Comparison of ENCODE assay signal across 14 cellular contexts in the genomic region with DNA sequence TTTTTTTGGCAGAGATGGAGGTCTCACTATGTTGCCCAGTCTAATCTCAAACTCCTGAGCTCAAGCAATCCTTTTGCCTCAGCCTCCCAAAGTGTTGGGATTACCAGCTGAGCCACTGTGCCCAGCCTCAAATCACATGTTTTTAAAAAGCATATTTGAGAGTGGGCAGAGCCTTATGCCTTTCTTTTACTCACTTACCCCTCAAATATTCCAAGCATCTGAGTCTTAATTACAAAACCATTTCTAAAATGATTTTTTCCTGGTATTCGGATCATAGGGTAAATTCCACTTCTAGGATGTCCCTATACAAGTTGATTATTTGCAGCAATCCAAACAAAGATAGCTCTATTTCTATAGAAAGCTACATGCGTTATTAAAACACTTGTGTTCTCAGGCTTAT.
DNase-seq lines count a peak whose midpoint lies in the region; ATAC-seq and TF ChIP-seq lines count a peak whose summit lies in the region.
"Had no signal": no experiment of that assay in that cellular context is flagged by ENCODE, and none has a peak within 500 bp of the region (broad histone marks: within the 10 kb centered on the region; RNA-seq: fewer than 3 reads in every experiment).

No MANE protein-coding gene starts in this region.

- DNase-seq in left ventricle myocardium inferior (no peak), left cardiac atrium (no peak), choroid plexus epithelial cell (ENCODE audit: low read depth) (peak; percentile 18), tibial nerve (ENCODE audit: low spot score in 2 of 2) (no peak), body of pancreas (no peak)
- DNase-seq in natural killer cell treated with Interleukin-12 subunit alpha and Interleukin-12 subunit beta and Interleukin-15 and Interleukin-18, amount 100 ng/mL, for 72 hours (ENCODE audit: low spot score), result no peak
- DNase-seq in activated naive CD8-positive, alpha-beta T cell treated with anti-CD3 and anti-CD28 coated beads, Interleukin-2, amount 50 U/mL, for 24 hours, result no peak
- DNase-seq: 8988T, C1 segment of cervical spinal cord, Caco-2, GOT3, KBM-7, NCI-H1092 had no signal

- no peak for TF ChIP-seq EP300 in tibial nerve (IDR thresholded peaks at IDR 0.05)

- H3K27ac ChIP-seq in left ventricle myocardium inferior (replicated peaks), result peak overlapping the region; percentile 32
- H3K27ac ChIP-seq in tibial nerve, result peak overlapping the region; percentile 12 to 82 (median 46)
- no peak overlapping the region for H3K27ac ChIP-seq in body of pancreas

- peaks cover 35% of the 10 kb centered on the region for H3K4me1 ChIP-seq in left ventricle myocardium inferior
- peaks cover 0 to 68% (median 0%) of the 10 kb centered on the region in 4 donors for H3K4me1 ChIP-seq in tibial nerve
- H3K4me1 ChIP-seq in body of pancreas, result no peaks in the 10 kb centered on the region
- H3K4me1 ChIP-seq: Caco-2 had no signal

- no peaks in the 10 kb centered on the region for H3K9me3 Mint-ChIP-seq in natural killer cell treated with Interleukin-12 subunit alpha and Interleukin-12 subunit beta and Interleukin-15 and Interleukin-18, amount 100 ng/mL, for 72 hours
- no peaks in the 10 kb centered on the region for H3K9me3 Mint-ChIP-seq in activated naive CD8-positive, alpha-beta T cell treated with anti-CD3 and anti-CD28 coated beads, Interleukin-2, amount 50 U/mL, for 24 hours

- H3K36me3 Mint-ChIP-seq in natural killer cell treated with Interleukin-12 subunit alpha and Interleukin-12 subunit beta and Interleukin-15 and Interleukin-18, amount 100 ng/mL, for 72 hours, result peaks cover 13% of the 10 kb centered on the region
- H3K36me3 Mint-ChIP-seq in activated naive CD8-positive, alpha-beta T cell treated with anti-CD3 and anti-CD28 coated beads, Interleukin-2, amount 50 U/mL, for 24 hours (ENCODE audit: low read depth), result peaks cover 37% of the 10 kb centered on the region

- H3K4me3 ChIP-seq in left ventricle myocardium inferior (no peak overlapping the region), choroid plexus epithelial cell (ENCODE audit: low read depth, low read length) (no peak overlapping the region), tibial nerve (no peak overlapping the region), body of pancreas (no peak overlapping the region)

- H3K36me3 ChIP-seq in left ventricle myocardium inferior (peaks cover 12% of the 10 kb centered on the region), tibial nerve (peaks cover 0 to 11% (median 0%) of the 10 kb centered on the region in 3 donors), body of pancreas (replicated peaks in 1 of 2; ENCODE audit: insufficient read depth in 1 of 2, low read depth in 2 of 2) (no peaks in the 10 kb centered on the region)

- WGBS in tibial nerve, 2 donors, result 30 to 34% methylated on average over 2 of the region's 2 CpGs
- WGBS in body of pancreas, 2 donors, result 53 to 55% methylated on average over 2 of the region's 2 CpGs

- H3K27me3 ChIP-seq in left ventricle myocardium inferior (ENCODE audit: low read depth) (no peaks in the 10 kb centered on the region), tibial nerve (no peaks in the 10 kb centered on the region), body of pancreas (peaks cover 0 to 2% of the 10 kb centered on the region in 2 donors)

- TF ChIP-seq CTCF in left ventricle myocardium inferior (IDR thresholded peaks at IDR 0.05; ENCODE audit: borderline replicate concordance) (no peak), choroid plexus epithelial cell (conservative IDR thresholded peaks at IDR 0.05; ENCODE audit: low read depth, low read length) (no peak), tibial nerve (IDR thresholded peaks at IDR 0.05) (no peak), body of pancreas (IDR thresholded peaks at IDR 0.05) (no peak)

- H3K4me1 Mint-ChIP-seq in natural killer cell treated with Interleukin-12 subunit alpha and Interleukin-12 subunit beta and Interleukin-15 and Interleukin-18, amount 100 ng/mL, for 72 hours (ENCODE audit: low read depth in 2 of 2), result peaks cover 47 to 52% of the 10 kb centered on the region in 2 donors
- peaks cover 25% of the 10 kb centered on the region for H3K4me1 Mint-ChIP-seq in activated naive CD8-positive, alpha-beta T cell treated with anti-CD3 and anti-CD28 coated beads, Interleukin-2, amount 50 U/mL, for 24 hours

- H3K9me3 ChIP-seq in left ventricle myocardium inferior (replicated peaks), result no peaks in the 10 kb centered on the region
- no peaks in the 10 kb centered on the region for H3K9me3 ChIP-seq in tibial nerve
- H3K9me3 ChIP-seq in body of pancreas, result no peaks in the 10 kb centered on the region
- H3K9me3 ChIP-seq: Caco-2 had no signal

- no peak for ATAC-seq in left cardiac atrium
- no peak for ATAC-seq in natural killer cell treated with Interleukin-12 subunit alpha and Interleukin-12 subunit beta and Interleukin-15 and Interleukin-18, amount 100 ng/mL, for 72 hours
- no peak for ATAC-seq in activated naive CD8-positive, alpha-beta T cell treated with anti-CD3 and anti-CD28 coated beads, Interleukin-2, amount 50 U/mL, for 24 hours
- no peak for ATAC-seq in esophagus mucosa
- ATAC-seq in body of pancreas, result no peak

- intact Hi-C loops in left ventricle myocardium inferior (cut with micrococcal nuclease), result no loop called here
- intact Hi-C loops in left cardiac atrium (cut with DNase I), result no loop called here
- intact Hi-C loops in body of pancreas (cut with DNase I), result no loop called here

- H3K27me3 Mint-ChIP-seq in natural killer cell treated with Interleukin-12 subunit alpha and Interleukin-12 subunit beta and Interleukin-15 and Interleukin-18, amount 100 ng/mL, for 72 hours, result no peaks in the 10 kb centered on the region
- H3K27me3 Mint-ChIP-seq in activated naive CD8-positive, alpha-beta T cell treated with anti-CD3 and anti-CD28 coated beads, Interleukin-2, amount 50 U/mL, for 24 hours, result no peaks in the 10 kb centered on the region

- peak overlapping the region; percentile 45 to 66 for H3K27ac Mint-ChIP-seq in natural killer cell treated with Interleukin-12 subunit alpha and Interleukin-12 subunit beta and Interleukin-15 and Interleukin-18, amount 100 ng/mL, for 72 hours
- H3K27ac Mint-ChIP-seq in activated naive CD8-positive, alpha-beta T cell treated with anti-CD3 and anti-CD28 coated beads, Interleukin-2, amount 50 U/mL, for 24 hours, result no peak overlapping the region

- H3K4me3 Mint-ChIP-seq in natural killer cell treated with Interleukin-12 subunit alpha and Interleukin-12 subunit beta and Interleukin-15 and Interleukin-18, amount 100 ng/mL, for 72 hours, result no peak overlapping the region
- H3K4me3 Mint-ChIP-seq in activated naive CD8-positive, alpha-beta T cell treated with anti-CD3 and anti-CD28 coated beads, Interleukin-2, amount 50 U/mL, for 24 hours, result no peak overlapping the region

- no peak for TF ChIP-seq POLR2A in tibial nerve (IDR thresholded peaks at IDR 0.05)
- no peak for TF ChIP-seq POLR2A in body of pancreas (IDR thresholded peaks at IDR 0.05)

Comparison
In these comparisons a context has a peak if more than half of its experiments do, and no peak if none do; other contexts are left out.
1. H3K27ac ChIP-seq: peak in left ventricle myocardium inferior (single experiment) and tibial nerve (4 of 4); none in body of pancreas (0 of 4).